ENCODE assay signal across 12 cellular contexts in genomic region chr22:24985824-24986214, GRCh38. TPM values are rescaled to one million over a fixed set of nuclear protein-coding genes. Genes with fewer than 3 reads are reported as not detected.
DNase-seq lines count a peak whose midpoint lies in the region; TF ChIP-seq lines count a peak whose summit lies in the region.
"Had no signal": no experiment of that assay in that cellular context is flagged by ENCODE, and none has a peak within 500 bp of the region (broad histone marks: within the 10 kb centered on the region; RNA-seq: fewer than 3 reads in every experiment).

No MANE protein-coding gene starts in this region.

- H3K36me3 ChIP-seq in NT2/D1 (ENCODE audit: insufficient read depth, insufficient read length, low read length) (no peaks in the 10 kb centered on the region), endodermal cell (ENCODE audit: control insufficient read depth, insufficient read depth, low read length) (peaks cover 8% of the 10 kb centered on the region), mesodermal cell (ENCODE audit: control insufficient read depth, insufficient read depth, low read length) (no peaks in the 10 kb centered on the region)

- H3K4me3 Mint-ChIP-seq in endodermal cell: no peak overlapping the region
- H3K4me3 Mint-ChIP-seq: CD4-positive, CD25-positive, alpha-beta regulatory T cell had no signal

- H3K9ac ChIP-seq in NT2/D1 (ENCODE audit: insufficient read length, low read depth) (peak overlapping the region; percentile 46), endodermal cell (ENCODE audit: extremely low read depth, low read length, poor library complexity, severe bottlenecking) (no peak overlapping the region)

- no peak overlapping the region for H3K27ac ChIP-seq in endodermal cell (ENCODE audit: low read depth, low read length)
- peak overlapping the region; percentile 84 for H3K27ac ChIP-seq in mesodermal cell (ENCODE audit: low read depth, low read length, severe bottlenecking)

- no peaks in the 10 kb centered on the region for H3K9me3 ChIP-seq in NT2/D1 (ENCODE audit: insufficient read depth, low read length)
- H3K9me3 ChIP-seq in endodermal cell (ENCODE audit: control insufficient read depth, low read length): no peaks in the 10 kb centered on the region
- no peaks in the 10 kb centered on the region for H3K9me3 ChIP-seq in mesodermal cell (ENCODE audit: control insufficient read depth, low read length)
- H3K9me3 ChIP-seq: MG63 had no signal

- no peaks in the 10 kb centered on the region for H3K27me3 Mint-ChIP-seq in endodermal cell (ENCODE audit: insufficient read depth)

- DNase-seq in A172 (ENCODE audit: low spot score): peak; percentile 82
- no peak for DNase-seq in NT2/D1 (ENCODE audit: low read depth, low spot score)
- DNase-seq in endodermal cell: no peak
- no peak for DNase-seq in NCI-H2227 treated with DMSO at 0.1 percent for 48 hours (lab: John Stamatoyannopoulos, UW)
- no peak for DNase-seq in NCI-H2196 (lab: John Stamatoyannopoulos, UW; ENCODE audit: unreplicated experiment)
- DNase-seq in GM03348 (ENCODE audit: low spot score): no peak
- no peak for DNase-seq in OCI-M2 (lab: John Stamatoyannopoulos, UW; ENCODE audit: unreplicated experiment)
- DNase-seq: activated CD4-positive, alpha-beta T cell treated with anti-CD3 and anti-CD28 coated beads, Interleukin-2, amount 50 U/mL, for 48 hours; MG63 had no signal

- peak overlapping the region; percentile 10 for H3K4me3 ChIP-seq in NT2/D1 (ENCODE audit: insufficient read length, low read depth)
- H3K4me3 ChIP-seq in endodermal cell (ENCODE audit: low read length): no peak overlapping the region
- no peak overlapping the region for H3K4me3 ChIP-seq in mesodermal cell (ENCODE audit: extremely low read depth, insufficient read depth, low read length, poor library complexity, severe bottlenecking)
- H3K4me3 ChIP-seq: MG63 had no signal

- TF ChIP-seq CTCF in endodermal cell (conservative IDR thresholded peaks at IDR 0.05): no peak

- peaks cover 37% of the 10 kb centered on the region for H3K4me1 Mint-ChIP-seq in endodermal cell

- WGBS in endodermal cell (ENCODE audit: insufficient coverage in 1 of 2, insufficient read length in 1 of 2), 2 experiments: 77 to 88% methylated on average over 2 to 9 of the region's 9 CpGs
- WGBS in mesodermal cell (ENCODE audit: insufficient coverage in 2 of 2), 2 experiments: 63 to 75% methylated on average over 4 to 6 of the region's 9 CpGs

- H3K4me1 ChIP-seq in NT2/D1 (ENCODE audit: insufficient read depth, insufficient read length) (peaks cover 6% of the 10 kb centered on the region), endodermal cell (ENCODE audit: control insufficient read depth, insufficient read depth, low read length) (peaks cover 3% of the 10 kb centered on the region), mesodermal cell (ENCODE audit: control insufficient read depth, insufficient read depth, low read length, poor library complexity, severe bottlenecking) (peaks cover 65% of the 10 kb centered on the region)

- H3K27ac Mint-ChIP-seq in endodermal cell: peak overlapping the region; percentile 66
- H3K27ac Mint-ChIP-seq: CD4-positive, CD25-positive, alpha-beta regulatory T cell had no signal

- no peaks in the 10 kb centered on the region for H3K9me3 Mint-ChIP-seq in endodermal cell

- H3K27me3 ChIP-seq in NT2/D1 (ENCODE audit: insufficient read depth, insufficient read length) (no peaks in the 10 kb centered on the region), endodermal cell (ENCODE audit: control insufficient read depth, insufficient read depth, low read length, poor library complexity, severe bottlenecking) (no peaks in the 10 kb centered on the region)
- H3K27me3 ChIP-seq: MG63 had no signal

- H3K36me3 Mint-ChIP-seq in endodermal cell (ENCODE audit: low read depth): peaks cover 8% of the 10 kb centered on the region
- H3K36me3 Mint-ChIP-seq: CD4-positive, CD25-positive, alpha-beta regulatory T cell had no signal

RNA-seq across cellular contexts. Expression of gene KIAA1671, which starts 33.3 kb away (rescaled TPM):
- total RNA-seq in A172 (2014; rRNA removed; shearing (Covaris generic)): 6.1 and 7.4 TPM in 2 replicates
- 10 to 100 TPM; 38.8 to 43.7 TPM for total RNA-seq in endodermal cell
- 8.8 TPM for polyA plus RNA-seq in endodermal cell (2013, experiment 1 of 2)
- polyA plus RNA-seq in endodermal cell (2013, experiment 2 of 2): 9.4 TPM
- polyA plus RNA-seq in mesodermal cell (2013, experiment 1 of 2): 18.5 TPM
- 17.5 TPM for polyA plus RNA-seq in mesodermal cell (2013, experiment 2 of 2)

RNA-seq across cellular contexts. Expression of gene LHFPL7, which starts 39.3 kb away (rescaled TPM):
- not detected in 2 replicates for total RNA-seq in A172 (2014; rRNA removed; shearing (Covaris generic))
- not detected for total RNA-seq in endodermal cell
- polyA plus RNA-seq in endodermal cell (2013, experiment 1 of 2): not detected
- not detected for polyA plus RNA-seq in endodermal cell (2013, experiment 2 of 2)
- polyA plus RNA-seq in mesodermal cell (2013, experiment 1 of 2): not detected
- polyA plus RNA-seq in mesodermal cell (2013, experiment 2 of 2): not detected
- total RNA-seq: CD4-positive, CD25-positive, alpha-beta regulatory T cell; kidney epithelial cell had no signal
- polyA plus RNA-seq: CD4-positive, CD25-positive, alpha-beta regulatory T cell had no signal
